In the genomic region with DNA sequence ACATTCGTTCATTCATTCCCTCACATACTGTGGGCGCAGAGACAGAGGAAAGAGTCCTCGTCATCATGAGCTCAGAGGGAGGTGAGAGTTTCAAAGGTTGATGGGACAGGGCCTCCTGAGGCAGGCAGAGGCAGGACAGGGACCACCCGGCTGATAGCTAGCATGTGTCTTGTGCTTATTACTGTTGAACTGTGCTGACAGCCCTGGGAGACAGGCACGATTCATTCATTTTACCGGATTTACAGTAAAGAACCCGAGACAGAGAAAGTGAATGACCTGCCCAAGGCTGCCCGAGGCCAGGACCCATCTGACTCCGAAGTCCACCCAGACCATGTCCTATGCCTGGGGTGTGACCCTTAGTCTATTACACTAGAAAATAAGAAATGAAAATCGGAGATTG, we compare ENCODE assay signal across 40 cellular contexts. TPM values are rescaled to one million over a fixed set of nuclear protein-coding genes. Genes with fewer than 3 reads are reported as not detected.
"Had no signal": no experiment of that assay in that cellular context is flagged by ENCODE, and none has a peak within 500 bp of the region (broad histone marks: within the 10 kb centered on the region; RNA-seq: fewer than 3 reads in every experiment).

No MANE protein-coding gene starts in this region.

- ATAC-seq: activated CD4-positive, alpha-beta T cell treated with anti-CD3 and anti-CD28 coated beads for 36 hours; activated CD4-positive, CD25-positive, alpha-beta regulatory T cell treated with anti-CD3 and anti-CD28 coated beads, Interleukin-2, amount 50 U/mL, for 24 hours; activated CD8-positive, alpha-beta memory T cell treated with anti-CD3 and anti-CD28 coated beads, Interleukin-2, amount 10 ng/mL, durations not matched to agents 7 days and 5 days; activated CD8-positive, alpha-beta T cell treated with anti-CD3 and anti-CD28 coated beads, Interleukin-2, amount 10 ng/mL, durations not matched to agents 7 days and 5 days; activated naive CD4-positive, alpha-beta T cell treated with anti-CD3 and anti-CD28 coated beads, Interleukin-2, amount 50 U/mL, for 72 hours; body of pancreas; WTC11 had no signal

- H3K4me3 Mint-ChIP-seq: activated CD4-positive, alpha-beta memory T cell treated with anti-CD3 and anti-CD28 coated beads, Interleukin-2, amount 10 ng/mL, durations not matched to agents 7 days and 5 days; activated CD4-positive, alpha-beta T cell treated with anti-CD3 and anti-CD28 coated beads for 36 hours; activated CD4-positive, alpha-beta T cell treated with anti-CD3 and anti-CD28 coated beads, Interleukin-2, amount 10 ng/mL, durations not matched to agents 7 days and 5 days; activated CD8-positive, alpha-beta memory T cell treated with anti-CD3 and anti-CD28 coated beads, Interleukin-2, amount 10 ng/mL, durations not matched to agents 7 days and 5 days; activated CD8-positive, alpha-beta T cell treated with anti-CD3 and anti-CD28 coated beads, Interleukin-2, amount 10 ng/mL, durations not matched to agents 7 days and 5 days; activated naive CD4-positive, alpha-beta T cell treated with anti-CD3 and anti-CD28 coated beads for 36 hours; activated naive CD8-positive, alpha-beta T cell treated with anti-CD3 and anti-CD28 coated beads for 36 hours; activated T-cell treated with anti-CD3 and anti-CD28 coated beads, Interleukin-2, amount 50 U/mL, for 24 hours; central memory CD8-positive, alpha-beta T cell; T-helper 1 cell treated with Interleukin-12 subunit alpha and Interleukin-12 subunit beta and Interleukin-4 antibody, amounts not matched to agents 30 μg/mL and 1 μg/mL, for 36 hours; T-helper 2 cell treated with Interferon-gamma antibody and Interleukin-4, amounts not matched to agents 5 μg/mL and 100 μg/mL, for 36 hours; WTC11 had no signal

- H3K27me3 ChIP-seq: body of pancreas had no signal

- H3K9me3 ChIP-seq: adrenal gland, body of pancreas had no signal

- FAIRE-seq: astrocyte, bronchial epithelial cell, TTC549 had no signal

- H3K36me3 Mint-ChIP-seq: activated CD8-positive, alpha-beta memory T cell treated with anti-CD3 and anti-CD28 coated beads, Interleukin-2, amount 10 ng/mL, durations not matched to agents 7 days and 5 days; activated naive CD8-positive, alpha-beta T cell treated with anti-CD3 and anti-CD28 coated beads for 36 hours; WTC11 had no signal

- H3K36me3 ChIP-seq: adrenal gland, cardiac muscle cell, WERI-Rb-1 had no signal

- H3K27ac Mint-ChIP-seq: activated CD4-positive, alpha-beta memory T cell treated with anti-CD3 and anti-CD28 coated beads, Interleukin-2, amount 10 ng/mL, durations not matched to agents 7 days and 5 days; activated CD4-positive, alpha-beta T cell treated with anti-CD3 and anti-CD28 coated beads for 36 hours; activated CD4-positive, alpha-beta T cell treated with anti-CD3 and anti-CD28 coated beads, Interleukin-2, amount 10 ng/mL, durations not matched to agents 7 days and 5 days; activated CD8-positive, alpha-beta memory T cell treated with anti-CD3 and anti-CD28 coated beads, Interleukin-2, amount 10 ng/mL, durations not matched to agents 7 days and 5 days; activated CD8-positive, alpha-beta T cell treated with anti-CD3 and anti-CD28 coated beads, Interleukin-2, amount 10 ng/mL, durations not matched to agents 7 days and 5 days; activated naive CD4-positive, alpha-beta T cell treated with anti-CD3 and anti-CD28 coated beads for 36 hours; activated naive CD4-positive, alpha-beta T cell treated with anti-CD3 and anti-CD28 coated beads, Interleukin-2, amount 50 U/mL, for 72 hours; activated naive CD8-positive, alpha-beta T cell treated with anti-CD3 and anti-CD28 coated beads for 36 hours; activated T-cell treated with anti-CD3 and anti-CD28 coated beads, Interleukin-2, amount 50 U/mL, for 24 hours; activated T-helper 2 cell treated with anti-CD3 and anti-CD28 coated beads, Interferon-gamma antibody, Interleukin-2, Interleukin-4, amounts not matched to agents 10 μg/mL and 5 μg/mL and 100 μg/mL, durations not matched to agents 14 hours and 24 hours and 36 hours; T-helper 1 cell treated with Interleukin-12 subunit alpha and Interleukin-12 subunit beta and Interleukin-4 antibody, amounts not matched to agents 30 μg/mL and 1 μg/mL, for 36 hours; T-helper 2 cell treated with Interferon-gamma antibody and Interleukin-4, amounts not matched to agents 5 μg/mL and 100 μg/mL, for 36 hours; WTC11 had no signal

- H3K4me3 ChIP-seq: adrenal gland, body of pancreas, cardiac muscle cell had no signal

- H3K27ac ChIP-seq: adrenal gland, body of pancreas, cardiac muscle cell, WERI-Rb-1 had no signal

- H3K4me1 Mint-ChIP-seq: activated CD4-positive, alpha-beta memory T cell treated with anti-CD3 and anti-CD28 coated beads, Interleukin-2, amount 10 ng/mL, durations not matched to agents 7 days and 5 days; activated CD4-positive, alpha-beta T cell treated with anti-CD3 and anti-CD28 coated beads for 36 hours had no signal

- H3K9me3 Mint-ChIP-seq: activated CD4-positive, alpha-beta memory T cell treated with anti-CD3 and anti-CD28 coated beads, Interleukin-2, amount 10 ng/mL, durations not matched to agents 7 days and 5 days; activated CD4-positive, alpha-beta T cell treated with anti-CD3 and anti-CD28 coated beads, Interleukin-2, amount 10 ng/mL, durations not matched to agents 7 days and 5 days; activated naive CD4-positive, alpha-beta T cell treated with anti-CD3 and anti-CD28 coated beads for 36 hours; activated naive CD4-positive, alpha-beta T cell treated with anti-CD3 and anti-CD28 coated beads, Interleukin-2, amount 50 U/mL, for 72 hours; activated naive CD8-positive, alpha-beta T cell treated with anti-CD3 and anti-CD28 coated beads for 36 hours; activated T-cell treated with anti-CD3 and anti-CD28 coated beads, Interleukin-2, amount 50 U/mL, for 24 hours; activated T-helper 2 cell treated with anti-CD3 and anti-CD28 coated beads, Interferon-gamma antibody, Interleukin-2, Interleukin-4, amounts not matched to agents 10 μg/mL and 5 μg/mL and 100 μg/mL, durations not matched to agents 14 hours and 24 hours and 36 hours; central memory CD8-positive, alpha-beta T cell; T-helper 1 cell treated with Interleukin-12 subunit alpha and Interleukin-12 subunit beta and Interleukin-4 antibody, amounts not matched to agents 30 μg/mL and 1 μg/mL, for 36 hours; T-helper 2 cell treated with Interferon-gamma antibody and Interleukin-4, amounts not matched to agents 5 μg/mL and 100 μg/mL, for 36 hours; WTC11 had no signal

- DNase-seq: activated CD4-positive, alpha-beta memory T cell treated with anti-CD3 and anti-CD28 coated beads, Interleukin-2, amount 10 ng/mL, durations not matched to agents 7 days and 5 days; activated CD4-positive, alpha-beta T cell treated with anti-CD3 and anti-CD28 coated beads for 1 hour; activated CD4-positive, alpha-beta T cell treated with anti-CD3 and anti-CD28 coated beads for 36 hours; activated CD4-positive, alpha-beta T cell treated with anti-CD3 and anti-CD28 coated beads for 48 hours; activated CD4-positive, alpha-beta T cell treated with anti-CD3 and anti-CD28 coated beads, Interleukin-2, amount 10 ng/mL, durations not matched to agents 7 days and 5 days; activated CD4-positive, alpha-beta T cell treated with anti-CD3 and anti-CD28 coated beads, Interleukin-2, amount 50 U/mL, for 48 hours; activated CD4-positive, CD25-positive, alpha-beta regulatory T cell; activated CD8-positive, alpha-beta memory T cell treated with anti-CD3 and anti-CD28 coated beads for 24 hours; activated CD8-positive, alpha-beta memory T cell treated with anti-CD3 and anti-CD28 coated beads, Interleukin-2, amount 10 ng/mL, durations not matched to agents 7 days and 5 days; activated CD8-positive, alpha-beta memory T cell treated with anti-CD3 and anti-CD28 coated beads, Interleukin-2, amount 50 U/mL, for 48 hours; activated CD8-positive, alpha-beta T cell treated with anti-CD3 and anti-CD28 coated beads, Interleukin-2, amount 10 ng/mL, durations not matched to agents 7 days and 5 days; activated effector memory CD4-positive, alpha-beta T cell treated with Interleukin-2 at 50 U/mL for 16 hours; activated gamma-delta T cell treated with Interleukin-2 at 50 U/mL for 16 hours; activated naive CD4-positive, alpha-beta T cell; activated naive CD4-positive, alpha-beta T cell treated with anti-CD3 and anti-CD28 coated beads for 36 hours; activated naive CD4-positive, alpha-beta T cell treated with anti-CD3 and anti-CD28 coated beads, Interleukin-2, amount 50 U/mL, for 16 hours; activated naive CD8-positive, alpha-beta T cell treated with anti-CD3 and anti-CD28 coated beads for 36 hours; activated T-cell treated with anti-CD3 and anti-CD28 coated beads, Interleukin-2, amount 50 U/mL, for 24 hours; activated T-cell treated with anti-CD3 and anti-CD28 coated beads, Interleukin-2, amount 50 U/mL, for 48 hours; adrenal gland; amniotic stem cell; body of pancreas; caudate nucleus; SW 1271; T-helper 1 cell; T-helper 2 cell; T-helper 9 cell; WERI-Rb-1 had no signal

RNA-seq across cellular contexts. Expression of a gene that starts 4.9 kb away (rescaled TPM):
- total RNA-seq: activated CD4-positive, alpha-beta memory T cell treated with anti-CD3 and anti-CD28 coated beads, Interleukin-2, amount 10 ng/mL, durations not matched to agents 7 days and 5 days; activated CD4-positive, alpha-beta T cell treated with anti-CD3 and anti-CD28 coated beads for 36 hours; activated CD4-positive, alpha-beta T cell treated with anti-CD3 and anti-CD28 coated beads, Interleukin-2, amount 10 ng/mL, durations not matched to agents 7 days and 5 days; activated CD8-positive, alpha-beta memory T cell treated with anti-CD3 and anti-CD28 coated beads, Interleukin-2, amount 10 ng/mL, durations not matched to agents 7 days and 5 days; activated CD8-positive, alpha-beta T cell treated with anti-CD3 and anti-CD28 coated beads, Interleukin-2, amount 10 ng/mL, durations not matched to agents 7 days and 5 days; activated naive CD4-positive, alpha-beta T cell treated with anti-CD3 and anti-CD28 coated beads for 36 hours; activated naive CD4-positive, alpha-beta T cell treated with anti-CD3 and anti-CD28 coated beads, Interleukin-2, amount 50 U/mL, for 72 hours; activated naive CD8-positive, alpha-beta T cell treated with anti-CD3 and anti-CD28 coated beads for 36 hours; activated T-helper 2 cell treated with anti-CD3 and anti-CD28 coated beads, Interferon-gamma antibody, Interleukin-2, Interleukin-4, amounts not matched to agents 10 μg/mL and 5 μg/mL and 100 μg/mL, durations not matched to agents 14 hours and 24 hours and 36 hours; aorta; astrocyte; bronchial epithelial cell had no signal
- polyA plus RNA-seq: aorta, cardiac muscle cell had no signal

RNA-seq across cellular contexts. Expression of a gene that starts 22.1 kb away (rescaled TPM):
- total RNA-seq: activated CD4-positive, alpha-beta memory T cell treated with anti-CD3 and anti-CD28 coated beads, Interleukin-2, amount 10 ng/mL, durations not matched to agents 7 days and 5 days; activated CD4-positive, alpha-beta T cell treated with anti-CD3 and anti-CD28 coated beads for 36 hours; activated CD4-positive, alpha-beta T cell treated with anti-CD3 and anti-CD28 coated beads, Interleukin-2, amount 10 ng/mL, durations not matched to agents 7 days and 5 days; activated CD8-positive, alpha-beta memory T cell treated with anti-CD3 and anti-CD28 coated beads, Interleukin-2, amount 10 ng/mL, durations not matched to agents 7 days and 5 days; activated CD8-positive, alpha-beta T cell treated with anti-CD3 and anti-CD28 coated beads, Interleukin-2, amount 10 ng/mL, durations not matched to agents 7 days and 5 days; activated naive CD4-positive, alpha-beta T cell treated with anti-CD3 and anti-CD28 coated beads for 36 hours; activated naive CD4-positive, alpha-beta T cell treated with anti-CD3 and anti-CD28 coated beads, Interleukin-2, amount 50 U/mL, for 72 hours; activated naive CD8-positive, alpha-beta T cell treated with anti-CD3 and anti-CD28 coated beads for 36 hours; activated T-helper 2 cell treated with anti-CD3 and anti-CD28 coated beads, Interferon-gamma antibody, Interleukin-2, Interleukin-4, amounts not matched to agents 10 μg/mL and 5 μg/mL and 100 μg/mL, durations not matched to agents 14 hours and 24 hours and 36 hours; aorta; astrocyte; body of pancreas; bronchial epithelial cell; cardiac muscle cell had no signal
- polyA plus RNA-seq: aorta had no signal
